Comparison of ENCODE assay signal across 14 cellular contexts in the genomic region with DNA sequence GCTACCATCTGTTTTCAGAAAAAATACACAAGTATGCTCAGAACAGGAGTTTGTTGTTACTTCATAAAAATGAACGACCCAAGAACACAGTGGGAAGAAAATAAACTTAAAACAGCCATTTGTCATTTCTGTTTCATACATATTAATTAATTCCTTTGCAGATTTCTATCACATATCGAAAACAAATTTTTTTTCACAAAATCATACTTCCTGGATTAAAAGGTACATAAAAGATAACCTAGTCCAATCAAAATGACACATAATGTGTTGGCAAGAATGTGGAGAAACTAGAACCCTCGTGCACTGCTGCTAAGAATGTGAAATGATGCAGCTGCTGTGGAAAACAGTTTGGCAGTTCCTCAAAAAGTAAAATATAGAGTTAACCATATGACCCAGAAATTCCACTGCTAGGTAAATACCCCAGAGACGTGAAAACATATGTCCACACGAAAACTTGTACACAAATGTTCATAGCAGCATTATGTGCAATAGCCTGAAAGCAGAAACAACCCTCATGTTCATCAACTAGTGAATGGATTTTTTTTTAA. TPM values are rescaled to one million over a fixed set of nuclear protein-coding genes. Genes with fewer than 3 reads are reported as not detected.
DNase-seq lines count a peak whose midpoint lies in the region; ATAC-seq, FAIRE-seq and TF ChIP-seq lines count a peak whose summit lies in the region.
"Had no signal": no experiment of that assay in that cellular context is flagged by ENCODE, and none has a peak within 500 bp of the region (broad histone marks: within the 10 kb centered on the region; RNA-seq: fewer than 3 reads in every experiment).

No MANE protein-coding gene starts in this region.

- H3K4me3 ChIP-seq in AG10803 (ENCODE audit: low read length) = no peak overlapping the region
- H3K4me3 ChIP-seq in bronchial epithelial cell (ENCODE audit: low read depth, low read length) = no peak overlapping the region
- H3K4me3 ChIP-seq in mesodermal cell (ENCODE audit: extremely low read depth, insufficient read depth, low read length, poor library complexity, severe bottlenecking) = no peak overlapping the region
- H3K4me3 ChIP-seq in H7 (ENCODE audit: insufficient read depth, low read depth, low read length) = no peak overlapping the region
- H3K4me3 ChIP-seq in gastrocnemius medialis = no peak overlapping the region
- H3K4me3 ChIP-seq in psoas muscle = no peak overlapping the region

- no peaks in the 10 kb centered on the region for H3K9me3 Mint-ChIP-seq in activated naive CD4-positive, alpha-beta T cell treated with anti-CD3 and anti-CD28 coated beads, Interleukin-2, amount 10 ng/mL, durations not matched to agents 7 days and 5 days

- in situ Hi-C loops in gastrocnemius medialis (cut with MboI; ENCODE audit: low sequenced_read_pairs in 4 of 4) = no loop called here

- DNase-seq in AG10803 (ENCODE audit: low read depth) (peak; percentile 75), NCI-H1694 (lab: John Stamatoyannopoulos, UW) (peak; percentile 7), bronchial epithelial cell (ENCODE audit: low read depth) (peak; percentile 87), H7 (no peak), gastrocnemius medialis (no peak), psoas muscle (no peak)
- DNase-seq in activated naive CD4-positive, alpha-beta T cell treated with anti-CD3 and anti-CD28 coated beads, Interleukin-2, amount 10 ng/mL, durations not matched to agents 7 days and 5 days = no peak
- DNase-seq: activated CD4-positive, alpha-beta T cell treated with anti-CD3 and anti-CD28 coated beads for 4 hours; BE2C; central memory CD4-positive, alpha-beta T cell; NCI-H1417 treated with DMSO at 0.1 percent for 48 hours; NCI-H774 had no signal

- no peaks in the 10 kb centered on the region for H3K4me1 Mint-ChIP-seq in activated naive CD4-positive, alpha-beta T cell treated with anti-CD3 and anti-CD28 coated beads, Interleukin-2, amount 10 ng/mL, durations not matched to agents 7 days and 5 days

- H3K27me3 ChIP-seq in bronchial epithelial cell (ENCODE audit: control insufficient read depth, insufficient read depth, low read length) = no peaks in the 10 kb centered on the region
- no peaks in the 10 kb centered on the region for H3K27me3 ChIP-seq in H7 (ENCODE audit: control insufficient read depth, insufficient read depth, low read length)
- no peaks in the 10 kb centered on the region for H3K27me3 ChIP-seq in gastrocnemius medialis
- H3K27me3 ChIP-seq in psoas muscle (ENCODE audit: insufficient read depth in 3 of 3, low read length in 2 of 3) = no peaks in the 10 kb centered on the region
- H3K27me3 ChIP-seq: BE2C, neutrophil had no signal

- H3K36me3 ChIP-seq in bronchial epithelial cell (ENCODE audit: control insufficient read depth, insufficient read depth, low read length) = no peaks in the 10 kb centered on the region
- peaks cover 10% of the 10 kb centered on the region for H3K36me3 ChIP-seq in mesodermal cell (ENCODE audit: control insufficient read depth, insufficient read depth, low read length)
- H3K36me3 ChIP-seq in H7 (replicated peaks; ENCODE audit: control insufficient read depth, insufficient read depth, low read length) = no peaks in the 10 kb centered on the region
- H3K36me3 ChIP-seq in gastrocnemius medialis = no peaks in the 10 kb centered on the region
- H3K36me3 ChIP-seq in psoas muscle (ENCODE audit: insufficient read depth in 1 of 2, low read depth in 1 of 2) = no peaks in the 10 kb centered on the region
- H3K36me3 ChIP-seq: BE2C, neutrophil had no signal

- peaks cover 4% of the 10 kb centered on the region for H3K27me3 Mint-ChIP-seq in activated naive CD4-positive, alpha-beta T cell treated with anti-CD3 and anti-CD28 coated beads, Interleukin-2, amount 10 ng/mL, durations not matched to agents 7 days and 5 days

- CTCF ChIA-PET in activated naive CD4-positive, alpha-beta T cell treated with anti-CD3 and anti-CD28 coated beads, Interleukin-2, amount 10 ng/mL, durations not matched to agents 7 days and 5 days (lab: Charles Lee) = no interaction called here

- no peak for TF ChIP-seq POLR2A in gastrocnemius medialis (IDR thresholded peaks at IDR 0.05)

- H3K27ac ChIP-seq in mesodermal cell (ENCODE audit: low read depth, low read length, severe bottlenecking) (peak overlapping the region; percentile 70), gastrocnemius medialis (no peak overlapping the region), psoas muscle (no peak overlapping the region)
- H3K27ac ChIP-seq: neutrophil had no signal

- TF ChIP-seq CTCF in AG10803 (conservative IDR thresholded peaks at IDR 0.05; ENCODE audit: low read length) (no peak), bronchial epithelial cell (IDR thresholded peaks at IDR 0.05; ENCODE audit: insufficient read depth, low read length, severe bottlenecking) (no peak), gastrocnemius medialis (IDR thresholded peaks at IDR 0.05 in 4 of 5, conservative IDR thresholded peaks at IDR 0.05 in 1 of 5) (no peak), psoas muscle (IDR thresholded peaks at IDR 0.05) (no peak)

- FAIRE-seq in bronchial epithelial cell (lab: Jason Lieb, UNC) = no peak

- H3K4me1 ChIP-seq in mesodermal cell (ENCODE audit: control insufficient read depth, insufficient read depth, low read length, poor library complexity, severe bottlenecking) = peaks cover 71% of the 10 kb centered on the region
- peaks cover 9 to 35% of the 10 kb centered on the region in 2 donors for H3K4me1 ChIP-seq in gastrocnemius medialis
- H3K4me1 ChIP-seq in psoas muscle = peaks cover 23% of the 10 kb centered on the region
- H3K4me1 ChIP-seq: BE2C had no signal

- 83% methylated on average over 2 of the region's 5 CpGs; no CpG with 5 or more reads in 1 of the 2 experiments for WGBS in mesodermal cell (ENCODE audit: insufficient coverage in 2 of 2), 2 experiments
- 39 to 47% (median 47%) methylated on average over 5 of the region's 5 CpGs for WGBS in psoas muscle, 3 donors

- ATAC-seq in gastrocnemius medialis = no peak
- ATAC-seq in psoas muscle = no peak

- no peak overlapping the region for H3K27ac Mint-ChIP-seq in activated naive CD4-positive, alpha-beta T cell treated with anti-CD3 and anti-CD28 coated beads, Interleukin-2, amount 10 ng/mL, durations not matched to agents 7 days and 5 days

- intact Hi-C loops in gastrocnemius medialis (cut with DNase I; ENCODE audit: low total_unique reads) = loop anchor here (5.0 kb wide), 1 partner anchor 113 kb away; no protein-coding TSS in a partner anchor
- intact Hi-C loops in psoas muscle (cut with DNase I) = no loop called here

- no peaks in the 10 kb centered on the region for H3K36me3 Mint-ChIP-seq in activated naive CD4-positive, alpha-beta T cell treated with anti-CD3 and anti-CD28 coated beads, Interleukin-2, amount 10 ng/mL, durations not matched to agents 7 days and 5 days

- no peak overlapping the region for H3K4me3 Mint-ChIP-seq in activated naive CD4-positive, alpha-beta T cell treated with anti-CD3 and anti-CD28 coated beads, Interleukin-2, amount 10 ng/mL, durations not matched to agents 7 days and 5 days

- no peaks in the 10 kb centered on the region for H3K9me3 ChIP-seq in mesodermal cell (ENCODE audit: control insufficient read depth, low read length)
- H3K9me3 ChIP-seq in gastrocnemius medialis = no peaks in the 10 kb centered on the region
- no peaks in the 10 kb centered on the region for H3K9me3 ChIP-seq in psoas muscle
- H3K9me3 ChIP-seq: BE2C, neutrophil had no signal

RNA-seq across cellular contexts. Expression of a gene that starts 46.0 kb away (rescaled TPM):
- total RNA-seq in bronchial epithelial cell = 39.5 and 57.2 TPM in 2 replicates
- 86.3 TPM for polyA plus RNA-seq in mesodermal cell (2013, experiment 1 of 2)
- 80.2 TPM for polyA plus RNA-seq in mesodermal cell (2013, experiment 2 of 2)
- 36.3 and 56.6 TPM in 2 replicates for total RNA-seq in H7 (2014; rRNA removed; shearing (Covaris generic))
- total RNA-seq in gastrocnemius medialis = 10 to 100 TPM in 2 of 4 donors, 1 to 10 TPM in 2; 3.4 to 28.7 (median 13.4) TPM
- 10 to 100 TPM in 3 of 4 donors, 1 to 10 TPM in 1; 5.8 to 10.2 (median 10.0) TPM for total RNA-seq in psoas muscle
- polyA plus RNA-seq in psoas muscle = 10 to 100 TPM in 1 of 3 donors, 1 to 10 TPM in 2; 1.8 to 10.9 (median 3.1) TPM

Comparison
In these comparisons a context has a peak if more than half of its experiments do, and no peak if none do; other contexts are left out.
1. DNase-seq: peak in AG10803 (single experiment), NCI-H1694 (single experiment) and bronchial epithelial cell (single experiment); none in H7 (single experiment), gastrocnemius medialis (0 of 2), activated naive CD4-positive, alpha-beta T cell treated with anti-CD3 and anti-CD28 coated beads, Interleukin-2, amount 10 ng/mL, durations not matched to agents 7 days and 5 days (single experiment) and psoas muscle (0 of 2).